ENCODE assay signal across 24 cellular contexts in genomic region chr6:14130431-14131075, GRCh38. TPM values are rescaled to one million over a fixed set of nuclear protein-coding genes. Genes with fewer than 3 reads are reported as not detected.
A peak's percentile ranks its signal among the peaks of the same experiment; 100 is the strongest.
DNase-seq lines count a peak whose midpoint lies in the region; ATAC-seq, FAIRE-seq and TF ChIP-seq lines count a peak whose summit lies in the region.
"Had no signal": no experiment of that assay in that cellular context is flagged by ENCODE, and none has a peak within 500 bp of the region (broad histone marks: within the 10 kb centered on the region; RNA-seq: fewer than 3 reads in every experiment).

No MANE protein-coding gene starts in this region.

- no peak overlapping the region for H3K23ac ChIP-seq in IMR-90 (ENCODE audit: low read depth, low read length)

- no peaks in the 10 kb centered on the region for H3K9me3 ChIP-seq in A673 (ENCODE audit: low read depth, low read length, poor library complexity, severe bottlenecking)
- H3K9me3 ChIP-seq in IMR-90 (ENCODE audit: control insufficient read depth, insufficient read depth, low read length) = no peaks in the 10 kb centered on the region
- H3K9me3 ChIP-seq in astrocyte (ENCODE audit: insufficient read depth, low read depth, low read length) = no peaks in the 10 kb centered on the region
- H3K9me3 ChIP-seq: sigmoid colon, SJSA1 had no signal

- H3K4me1 Mint-ChIP-seq in astrocyte (ENCODE audit: low read depth, unreplicated experiment) = no peaks in the 10 kb centered on the region

- no peak overlapping the region for H3K9ac ChIP-seq in IMR-90 (ENCODE audit: low read depth, low read length)
- H3K9ac ChIP-seq in astrocyte (ENCODE audit: low read length) = no peak overlapping the region

- no peak overlapping the region for H2BK5ac ChIP-seq in IMR-90 (ENCODE audit: low read depth, low read length, poor library complexity, severe bottlenecking)

- no peak overlapping the region for H3K4ac ChIP-seq in IMR-90 (ENCODE audit: low read depth, low read length)

- intact Hi-C loops in A673 (cut with micrococcal nuclease; ENCODE audit: unreplicated experiment) (loop anchor here (10.0 kb wide), 1 partner anchor 1494 kb away; no protein-coding TSS in a partner anchor), IMR-90 (cut with micrococcal nuclease) (no loop called here), left colon (cut with DNase I, micrococcal nuclease) (no loop called here)

- H2AFZ ChIP-seq in IMR-90 (replicated peaks; ENCODE audit: low read length, poor library complexity) (no peak overlapping the region), astrocyte (ENCODE audit: low read depth, low read length) (no peak overlapping the region)
- H2AFZ ChIP-seq: PC-9 had no signal

- H3K4me2 ChIP-seq in IMR-90 (ENCODE audit: low read depth, low read length) (no peak overlapping the region), astrocyte (ENCODE audit: low read length) (no peak overlapping the region)
- H3K4me2 ChIP-seq: PC-9 had no signal

- H3K36me3 Mint-ChIP-seq in astrocyte (ENCODE audit: low read depth, unreplicated experiment) = peaks cover 6% of the 10 kb centered on the region
- H3K36me3 Mint-ChIP-seq: mesothelial cell of epicardium had no signal

- POLR2A ChIA-PET in A673 (lab: Charles Lee; ENCODE audit: low non-redundant PET) = no interaction called here
- POLR2A ChIA-PET in IMR-90 (lab: Charles Lee; ENCODE audit: unreplicated experiment) = no interaction called here

- dilution Hi-C loops in IMR-90 (cut with HindIII; ENCODE audit: low sequenced_read_pairs, unreplicated experiment) = no loop called here

- no peaks in the 10 kb centered on the region for H3K79me1 ChIP-seq in IMR-90 (ENCODE audit: low read depth in 1 of 2, low read length in 2 of 2)

- H4K20me1 ChIP-seq in IMR-90 (ENCODE audit: insufficient read depth, low read length) = no peaks in the 10 kb centered on the region
- H4K20me1 ChIP-seq in astrocyte (ENCODE audit: insufficient read depth, low read length) = no peaks in the 10 kb centered on the region

- H3K27ac Mint-ChIP-seq in astrocyte (ENCODE audit: unreplicated experiment) = no peak overlapping the region
- H3K27ac Mint-ChIP-seq: activated CD8-positive, alpha-beta memory T cell treated with anti-CD3 and anti-CD28 coated beads, Interleukin-2, amount 10 ng/mL, durations not matched to agents 7 days and 5 days; mesothelial cell of epicardium had no signal

- TF ChIP-seq CTCF in A673 (conservative IDR thresholded peaks at IDR 0.05; ENCODE audit: low read depth, low read length) (no peak), IMR-90 (conservative IDR thresholded peaks at IDR 0.05; ENCODE audit: low read depth, low read length) (no peak), astrocyte (IDR thresholded peaks at IDR 0.05; ENCODE audit: insufficient read depth, low read depth, low read length) (no peak)

- no peaks in the 10 kb centered on the region for H3K9me3 Mint-ChIP-seq in astrocyte (ENCODE audit: unreplicated experiment)
- H3K9me3 Mint-ChIP-seq: CD8-positive, alpha-beta memory T cell; central memory CD8-positive, alpha-beta T cell; endodermal cell; mesothelial cell of epicardium had no signal

- H3K27me3 ChIP-seq in A673 (replicated peaks; ENCODE audit: insufficient read depth, low read depth, low read length, poor library complexity) = no peaks in the 10 kb centered on the region
- no peaks in the 10 kb centered on the region for H3K27me3 ChIP-seq in IMR-90 (ENCODE audit: control insufficient read depth, insufficient read depth, low read length)
- H3K27me3 ChIP-seq in astrocyte (ENCODE audit: insufficient read depth, low read length) = peaks cover 3% of the 10 kb centered on the region
- H3K27me3 ChIP-seq: sigmoid colon, SJSA1 had no signal

- no peak overlapping the region for H3K56ac ChIP-seq in IMR-90 (ENCODE audit: extremely low read depth, insufficient read depth, low read length)

- peak overlapping the region; percentile 11 for H3K27ac ChIP-seq in A673 (ENCODE audit: low read depth, low read length, poor library complexity, severe bottlenecking)
- H3K27ac ChIP-seq in IMR-90 (ENCODE audit: insufficient read depth, low read length) = no peak overlapping the region
- no peak overlapping the region for H3K27ac ChIP-seq in astrocyte (ENCODE audit: low read depth, low read length)
- H3K27ac ChIP-seq: PC-9, sigmoid colon, SJSA1 had no signal

- peaks cover 54% of the 10 kb centered on the region for H3K4me1 ChIP-seq in A673 (ENCODE audit: insufficient read depth, low read length, poor library complexity, severe bottlenecking)
- no peaks in the 10 kb centered on the region for H3K4me1 ChIP-seq in IMR-90 (ENCODE audit: control insufficient read depth, insufficient read depth, low read length)
- no peaks in the 10 kb centered on the region for H3K4me1 ChIP-seq in astrocyte (ENCODE audit: insufficient read depth, low read length)
- H3K4me1 ChIP-seq: SJSA1 had no signal

- H2AK9ac ChIP-seq in IMR-90 (replicated peaks; ENCODE audit: low read depth, low read length, poor library complexity) = no peak overlapping the region

- H3K18ac ChIP-seq in IMR-90 (ENCODE audit: low read depth, low read length) = no peak overlapping the region

- no peak overlapping the region for H3K4me3 Mint-ChIP-seq in astrocyte (ENCODE audit: unreplicated experiment)
- H3K4me3 Mint-ChIP-seq: activated CD8-positive, alpha-beta memory T cell treated with anti-CD3 and anti-CD28 coated beads, Interleukin-2, amount 10 ng/mL, durations not matched to agents 7 days and 5 days; CD8-positive, alpha-beta memory T cell; central memory CD8-positive, alpha-beta T cell; endodermal cell; mesothelial cell of epicardium had no signal

- H3K14ac ChIP-seq in IMR-90 (replicated peaks; ENCODE audit: low read depth, low read length) = no peak overlapping the region

- no peak overlapping the region for H2BK120ac ChIP-seq in IMR-90 (ENCODE audit: low read depth, low read length)

- BruUV-seq in A673 (replicated peaks; lab: Mats Ljungman, UMichigan) = no TSS peak
- no TSS peak for BruUV-seq in IMR-90 (replicated peaks; lab: Mats Ljungman, UMichigan)

- DNase-seq in A673 (ENCODE audit: low spot score) = no peak
- peak; percentile 2 for DNase-seq in IMR-90
- DNase-seq in astrocyte (ENCODE audit: low read depth) = peak; percentile 27
- DNase-seq in left colon = no peak
- no peak for DNase-seq in GM19238 (ENCODE audit: insufficient read length, low spot score)
- no peak for DNase-seq in NCI-H1092 treated with DMSO at 0.1 percent for 48 hours (lab: John Stamatoyannopoulos, UW)
- DNase-seq in hypothalamus (lab: John Stamatoyannopoulos, UW) = no peak
- DNase-seq: activated CD4-positive, alpha-beta T cell treated with anti-CD3 and anti-CD28 coated beads for 1 hour; activated CD8-positive, alpha-beta memory T cell treated with anti-CD3 and anti-CD28 coated beads, Interleukin-2, amount 10 ng/mL, durations not matched to agents 7 days and 5 days; amniotic stem cell; CD8-positive, alpha-beta memory T cell; Karpas-422; NCI-H146; NCI-H748 treated with DMSO at 0.1 percent for 48 hours; sigmoid colon; stimulated activated CD4-positive, alpha-beta T cell treated with anti-CD3 and anti-CD28 coated beads, Interleukin-1b, Interleukin-23, amount 100 ng/mL, for 48 hours; T-helper 9 cell had no signal

- FAIRE-seq in astrocyte (lab: Jason Lieb, UNC) = no peak
- FAIRE-seq: urothelium cell line had no signal

- WGBS in IMR-90 (ENCODE audit: extremely low coverage in 2 of 2, insufficient read length in 1 of 2), 2 experiments = 80% methylated on average over 1 of the region's 15 CpGs; no CpG with 5 or more reads in 1 of the 2 experiments

- no peak overlapping the region for H2BK15ac ChIP-seq in IMR-90 (ENCODE audit: low read depth, low read length)

- no peaks in the 10 kb centered on the region for H3K9me1 ChIP-seq in IMR-90 (ENCODE audit: insufficient read depth, low read length)

- no peak overlapping the region for H2BK20ac ChIP-seq in IMR-90 (ENCODE audit: low read depth, low read length)

- H2AK5ac ChIP-seq in IMR-90 (ENCODE audit: low read depth, low read length) = no peak overlapping the region

- no peaks in the 10 kb centered on the region for H3K36me3 ChIP-seq in A673 (ENCODE audit: insufficient read depth, low read length, poor library complexity, severe bottlenecking)
- H3K36me3 ChIP-seq in IMR-90 (ENCODE audit: control insufficient read depth, insufficient read depth, low read length) = no peaks in the 10 kb centered on the region; the same call in 1 of the 2 replicates
- H3K36me3 ChIP-seq in astrocyte (ENCODE audit: insufficient read depth, low read length) = no peaks in the 10 kb centered on the region
- H3K36me3 ChIP-seq: SJSA1 had no signal

- H4K91ac ChIP-seq in IMR-90 (ENCODE audit: insufficient read depth, low read depth, low read length) = no peak overlapping the region

- in situ Hi-C loops in IMR-90 (cut with MboI; ENCODE audit: low sequenced_read_pairs) = no loop called here

- CTCF ChIA-PET in A673 (lab: Charles Lee) = no interaction called here
- CTCF ChIA-PET in IMR-90 (lab: Yijun Ruan, JAX) = interaction anchor here (1.9 kb wide), 1 partner anchor 10 kb away, joined by 10 read pairs; no protein-coding TSS in a partner anchor

- H3K4me3 ChIP-seq in A673 (ENCODE audit: low read depth, low read length, poor library complexity, severe bottlenecking) = no peak overlapping the region
- no peak overlapping the region for H3K4me3 ChIP-seq in IMR-90 (ENCODE audit: insufficient read depth, low read depth, low read length)
- H3K4me3 ChIP-seq in astrocyte (ENCODE audit: insufficient read depth, low read depth, low read length) = no peak overlapping the region
- H3K4me3 ChIP-seq: PC-9, sigmoid colon, SJSA1 had no signal

- H3K79me2 ChIP-seq in astrocyte (ENCODE audit: insufficient read depth, low read length) = no peaks in the 10 kb centered on the region

- TF ChIP-seq POLR2A in IMR-90 (IDR thresholded peaks at IDR 0.05; ENCODE audit: low read depth, low read length) = no peak

- no peak for TF ChIP-seq RAD21 in IMR-90 (IDR thresholded peaks at IDR 0.05; ENCODE audit: low read length)

- no peak overlapping the region for H4K8ac ChIP-seq in IMR-90 (ENCODE audit: low read depth in 2 of 2, low read length in 2 of 2)

- H4K5ac ChIP-seq in IMR-90 (ENCODE audit: low read depth, low read length) = no peak overlapping the region

- ATAC-seq in IMR-90 (ENCODE audit: low read depth) (no peak), left colon (peak; percentile 50), HG03378 (IDR thresholded peaks at IDR 0.05; ENCODE audit: unreplicated experiment) (no peak)
- ATAC-seq: activated CD8-positive, alpha-beta memory T cell treated with anti-CD3 and anti-CD28 coated beads, Interleukin-2, amount 10 ng/mL, durations not matched to agents 7 days and 5 days had no signal

- peaks cover 9% of the 10 kb centered on the region for H3K27me3 Mint-ChIP-seq in astrocyte (ENCODE audit: low read depth, unreplicated experiment)
- H3K27me3 Mint-ChIP-seq: activated CD8-positive, alpha-beta memory T cell treated with anti-CD3 and anti-CD28 coated beads, Interleukin-2, amount 10 ng/mL, durations not matched to agents 7 days and 5 days; CD8-positive, alpha-beta memory T cell; central memory CD8-positive, alpha-beta T cell had no signal

RNA-seq across cellular contexts. Expression of gene CD83, which starts 13.0 kb away (rescaled TPM):
- 14.4 and 15.0 TPM in 2 replicates for total RNA-seq in A673 (2021)
- 2.5 and 3.1 TPM in 2 replicates for total RNA-seq in IMR-90 (2012; rRNA removed)
- 2.0 TPM in 2 replicates for polyA plus RNA-seq in IMR-90 (2012; rRNA removed)
- polyA plus RNA-seq in IMR-90 (2012; cell fraction: cytosol; rRNA removed) = 0.92 and 1.3 TPM in 2 replicates
- polyA plus RNA-seq in IMR-90 (2012; cell fraction: nucleus; rRNA removed; ENCODE audit: low replicate concordance) = 0.29 and 1.8 TPM in 2 replicates
- 1.6 and 1.8 TPM in 2 replicates for total RNA-seq in astrocyte
- 1 to 10 TPM; 1.3 to 2.6 TPM for total RNA-seq in left colon

Comparison
In these comparisons a context has a peak if more than half of its experiments do, and no peak if none do; other contexts are left out.
1. DNase-seq: peak in IMR-90 (single experiment) and astrocyte (single experiment); none in A673 (single experiment), left colon (0 of 2), GM19238 (single experiment), NCI-H1092 treated with DMSO at 0.1 percent for 48 hours (single experiment) and hypothalamus (0 of 51).